8 cellular contexts compared by ENCODE assay signal in genomic region chr11:16935824-16936302, GRCh38.
A peak's percentile ranks its signal among the peaks of the same experiment; 100 is the strongest.
DNase-seq lines count a peak whose midpoint lies in the region; ATAC-seq, FAIRE-seq and TF ChIP-seq lines count a peak whose summit lies in the region.
"Not testable (repeated sequence)": the region's sequence is repeated elsewhere in the genome, so short reads cannot be mapped to it uniquely, and the experiment has no call there.

No MANE protein-coding gene starts in this region.

- intact Hi-C loops in K562 (cut with micrococcal nuclease) (loop anchor here (1.0 to 2.0 kb wide), 2 partner anchors 115 to 148 kb away; no protein-coding TSS in a partner anchor), Right ventricle myocardium inferior (cut with DNase I) (loop anchor here (5.0 kb wide), 1 partner anchor 149 kb away; no protein-coding TSS in a partner anchor)
- intact Hi-C loops in upper lobe of right lung (cut with DNase I) = not testable (repeated sequence)

- not testable (repeated sequence) for H3K4me3 Mint-ChIP-seq in nephron progenitor cell

- 18% methylated on average over 6 of the region's 6 CpGs for WGBS in K562 (ENCODE audit: insufficient coverage, low coverage, missing lambda C conversion rate)

- peaks cover 17% of the 10 kb centered on the region for H3K4me1 ChIP-seq in SJCRH30
- H3K4me1 ChIP-seq in K562 (replicated peaks in 1 of 2; ENCODE audit: control insufficient read depth in 2 of 2, insufficient read depth in 2 of 2, low read length in 2 of 2); upper lobe of right lung: not testable (repeated sequence)

- CTCF ChIA-PET in HEK293T (lab: Yijun Ruan, JAX) = interaction anchor here (0.6 to 0.9 kb wide), 2 partner anchors 126 to 142 kb away, joined by 3 read pairs; no protein-coding TSS in a partner anchor
- CTCF ChIA-PET in K562 (lab: Yijun Ruan, JAX; ENCODE audit: low intra/inter-chr PET ratio) = interaction anchor here (1.1 to 1.4 kb wide), 2 partner anchors 115 to 128 kb away, joined by 4 read pairs; no protein-coding TSS in a partner anchor

- H4K20me1 ChIP-seq in K562 (replicated peaks; ENCODE audit: control insufficient read depth, insufficient read depth, low read length) = not testable (repeated sequence)

- not testable (repeated sequence) for H3K27ac ChIP-seq in SJCRH30; K562 (ENCODE audit: extremely low read depth, low read depth, low read length); upper lobe of right lung

- POLR2A ChIA-PET in HEK293T (lab: Yijun Ruan, JAX); K562 (lab: Yijun Ruan, JAX): not testable (repeated sequence)

- H3K4me1 Mint-ChIP-seq in nephron progenitor cell = not testable (repeated sequence)

- H3K79me2 ChIP-seq in K562 (ENCODE audit: control insufficient read depth, insufficient read depth, low read length) = not testable (repeated sequence)

- peak; percentile 44 for DNase-seq in Daoy (ENCODE audit: low read depth)
- DNase-seq in HEK293T (ENCODE audit: extremely low spot score) = peak; percentile 60
- DNase-seq in NCI-H146 treated with DMSO at 0.1 percent for 48 hours (lab: John Stamatoyannopoulos, UW; ENCODE audit: unreplicated experiment) = peak; percentile 38
- DNase-seq in SJCRH30 = peak; percentile 41 to 75
- peak in 2 of 4 experiments; percentile 33 to 45 for DNase-seq in K562 (ENCODE audit: extremely low read depth in 1 of 4, low spot score in 3 of 4)
- not testable (repeated sequence) for DNase-seq in Right ventricle myocardium inferior (ENCODE audit: missing footprints); upper lobe of right lung
- peak; percentile 25 for DNase-seq in nephron progenitor cell

- not testable (repeated sequence) for H3K9ac ChIP-seq in K562 (ENCODE audit: insufficient read depth in 1 of 2, low read depth in 2 of 2, low read length in 2 of 2)

- H3K9me3 Mint-ChIP-seq in nephron progenitor cell = not testable (repeated sequence)

- not testable (repeated sequence) for H2AFZ ChIP-seq in K562 (ENCODE audit: low read depth, low read length)

- FAIRE-seq in K562 (lab: Jason Lieb, UNC) = peak; percentile 74

- not testable (repeated sequence) for H3K4me2 ChIP-seq in K562 (ENCODE audit: insufficient read depth, low read length)

- not testable (repeated sequence) for BruUV-seq in K562 (replicated peaks; lab: Mats Ljungman, UMichigan)

- not testable (repeated sequence) for H3K36me3 ChIP-seq in SJCRH30; K562 (ENCODE audit: control insufficient read depth, insufficient read depth, low read length); upper lobe of right lung

- not testable (repeated sequence) for H3K27ac Mint-ChIP-seq in nephron progenitor cell

- not testable (repeated sequence) for H3K4me3 ChIP-seq in SJCRH30, K562, upper lobe of right lung

- TF ChIP-seq EP300 in K562 (IDR thresholded peaks at IDR 0.05; ENCODE audit: low read length) = not testable (repeated sequence)

- TF ChIP-seq POLR2A in K562 (conservative IDR thresholded peaks at IDR 0.05) = not testable (repeated sequence)

- peak; percentile 42 to 62; a peak in 3 of 4 replicates for TF ChIP-seq RAD21 in K562 (CRISPR knock-in tag; conservative IDR thresholded peaks at IDR 0.05 in 1 of 2, IDR thresholded peaks at IDR 0.05 in 1 of 2)

- H3K36me3 Mint-ChIP-seq in nephron progenitor cell (ENCODE audit: low read depth) = not testable (repeated sequence)

- TF ChIP-seq CTCF in K562 (IDR thresholded peaks at IDR 0.05 in 2 of 3, conservative IDR thresholded peaks at IDR 0.05 in 1 of 3; ENCODE audit: insufficient read depth in 2 of 3, low read depth in 1 of 3, low read length in 3 of 3) (peak; percentile 65 to 74 (median 71); a peak in 5 of 6 replicates), nephron progenitor cell (IDR thresholded peaks at IDR 0.05) (peak; percentile 69), upper lobe of right lung (IDR thresholded peaks at IDR 0.05) (peak; percentile 66)

- not testable (repeated sequence) for H3K9me3 ChIP-seq in SJCRH30 (replicated peaks); K562 (replicated peaks; ENCODE audit: control insufficient read depth, insufficient read depth, low read depth, low read length); upper lobe of right lung

- not testable (repeated sequence) for H3K9me1 ChIP-seq in K562 (ENCODE audit: control insufficient read depth, insufficient read depth, low read length)

- not testable (repeated sequence) for H3K27me3 ChIP-seq in SJCRH30, upper lobe of right lung
- H3K27me3 ChIP-seq in K562 (ENCODE audit: control insufficient read depth in 2 of 2, insufficient read depth in 2 of 2, low read length in 2 of 2) = peaks cover 9 to 25% of the 10 kb centered on the region in 2 experiments; a peak in 3 of 5 replicates

- ATAC-seq in K562 = peak; percentile 72; the same call in 2 of the 3 replicates
- peak; percentile 54 for ATAC-seq in Right ventricle myocardium inferior
- ATAC-seq in upper lobe of right lung = peak; percentile 79

- in situ Hi-C loops in K562 (cut with MboI) = not testable (repeated sequence)

- H3K27me3 Mint-ChIP-seq in nephron progenitor cell (ENCODE audit: low read depth, poor library complexity) = peaks cover 59% of the 10 kb centered on the region

TF ChIP-seq in K562, 482 proteins besides CTCF, POLR2A, EP300 and RAD21:
- TF ChIP-seq RCOR1 (IDR thresholded peaks at IDR 0.05; ENCODE audit: borderline replicate concordance in 1 of 2, low read depth in 2 of 2, low read length in 2 of 2) (0 out of 4 replicates have a peak, but pooled peaks of 1 of the 2 experiments have one; percentile 23), SMC3 (conservative IDR thresholded peaks at IDR 0.05; ENCODE audit: insufficient read depth, low read depth, low read length) (peak; percentile 51; the same call in 1 of the 2 replicates)
